Comparison of ENCODE assay signal across 1 cellular context in genomic region chr22:48185071-48185470, GRCh38.
TF ChIP-seq lines count a peak whose summit lies in the region.

No MANE protein-coding gene starts in this region.

TF ChIP-seq in H1, 55 proteins besides CTCF, POLR2A, EP300 and RAD21 (continued from another document):
- no peak for TF ChIP-seq RBBP5 (IDR thresholded peaks at IDR 0.05; ENCODE audit: borderline replicate concordance, low read depth, low read length)
